ENCODE assay signal across 8 cellular contexts in genomic region chr14:50830932-50831703, GRCh38. TPM values are rescaled to one million over a fixed set of nuclear protein-coding genes. Genes with fewer than 3 reads are reported as not detected.
A peak's percentile ranks its signal among the peaks of the same experiment; 100 is the strongest.
DNase-seq lines count a peak whose midpoint lies in the region; ATAC-seq and TF ChIP-seq lines count a peak whose summit lies in the region.

Gene NIN, minus strand, starts transcription at chr14:50831162. Its CDS starts 9,106 bp downstream, at chr14:50822056.

- peak within 1 kb of the TSS; percentile 88 to 99 (median 91) for H3K27ac Mint-ChIP-seq in CD4-positive, CD25-positive, alpha-beta regulatory T cell
- peak within 1 kb of the TSS; percentile 84 for H3K27ac Mint-ChIP-seq in activated CD8-positive, alpha-beta memory T cell treated with anti-CD3 and anti-CD28 coated beads, Interleukin-2, amount 10 ng/mL, durations not matched to agents 7 days and 5 days
- peak within 1 kb of the TSS; percentile 84 for H3K27ac Mint-ChIP-seq in endothelial cell (ENCODE audit: unreplicated experiment)

- no peaks in the 10 kb centered on the region for H3K9me3 ChIP-seq in CD4-positive, CD25-positive, alpha-beta regulatory T cell (ENCODE audit: control insufficient read depth in 2 of 2, low read length in 2 of 2)

- H3K27ac ChIP-seq in CD4-positive, CD25-positive, alpha-beta regulatory T cell (ENCODE audit: insufficient read depth, low read length, poor library complexity, severe bottlenecking): peak within 1 kb of the TSS; percentile 76

- peaks cover 15 to 63% (median 52%) of the 10 kb centered on the region in 4 donors for H3K4me1 Mint-ChIP-seq in CD4-positive, CD25-positive, alpha-beta regulatory T cell
- H3K4me1 Mint-ChIP-seq in activated CD8-positive, alpha-beta memory T cell treated with anti-CD3 and anti-CD28 coated beads, Interleukin-2, amount 10 ng/mL, durations not matched to agents 7 days and 5 days: peaks cover 52% of the 10 kb centered on the region
- H3K4me1 Mint-ChIP-seq in endothelial cell (ENCODE audit: unreplicated experiment): peaks cover 31% of the 10 kb centered on the region

- no peak for TF ChIP-seq CTCF in endothelial cell (IDR thresholded peaks at IDR 0.05; ENCODE audit: unreplicated experiment)

- H3K4me1 ChIP-seq in CD4-positive, CD25-positive, alpha-beta regulatory T cell (ENCODE audit: control insufficient read depth, insufficient read depth, low read length, poor library complexity, severe bottlenecking): peaks cover 39% of the 10 kb centered on the region

- H3K27me3 Mint-ChIP-seq in CD4-positive, CD25-positive, alpha-beta regulatory T cell: peaks cover 5% of the 10 kb centered on the region
- H3K27me3 Mint-ChIP-seq in activated CD8-positive, alpha-beta memory T cell treated with anti-CD3 and anti-CD28 coated beads, Interleukin-2, amount 10 ng/mL, durations not matched to agents 7 days and 5 days: peaks cover 6% of the 10 kb centered on the region
- peaks cover 11% of the 10 kb centered on the region for H3K27me3 Mint-ChIP-seq in endothelial cell (ENCODE audit: unreplicated experiment)

- peak; percentile 61 to 84 (median 69) for DNase-seq in CD4-positive, CD25-positive, alpha-beta regulatory T cell
- DNase-seq in NOMO-1 (lab: John Stamatoyannopoulos, UW; ENCODE audit: unreplicated experiment in 2 of 2) (peak; percentile 68 to 82), endothelial cell (ENCODE audit: low spot score) (peak; percentile 81), midbrain (lab: John Stamatoyannopoulos, UW) (peak; percentile 76)
- DNase-seq in activated CD8-positive, alpha-beta memory T cell treated with anti-CD3 and anti-CD28 coated beads, Interleukin-2, amount 10 ng/mL, durations not matched to agents 7 days and 5 days: peak; percentile 79
- DNase-seq in stimulated activated CD8-positive, alpha-beta memory T cell treated with anti-CD3 and anti-CD28 coated beads, Interleukin-4, amount 100 ng/mL, for 24 hours (ENCODE audit: low read depth): peak; percentile 62

- no peaks in the 10 kb centered on the region for H3K9me3 Mint-ChIP-seq in CD4-positive, CD25-positive, alpha-beta regulatory T cell
- H3K9me3 Mint-ChIP-seq in activated CD8-positive, alpha-beta memory T cell treated with anti-CD3 and anti-CD28 coated beads, Interleukin-2, amount 10 ng/mL, durations not matched to agents 7 days and 5 days (ENCODE audit: low read depth): no peaks in the 10 kb centered on the region
- H3K9me3 Mint-ChIP-seq in endothelial cell (ENCODE audit: unreplicated experiment): no peaks in the 10 kb centered on the region

- H3K27me3 ChIP-seq in CD4-positive, CD25-positive, alpha-beta regulatory T cell (ENCODE audit: control insufficient read depth, insufficient read depth, low read length): no peaks in the 10 kb centered on the region

- H3K4me3 ChIP-seq in CD4-positive, CD25-positive, alpha-beta regulatory T cell (ENCODE audit: low read depth, low read length): peak within 1 kb of the TSS; percentile 84

- CTCF ChIA-PET in activated CD8-positive, alpha-beta memory T cell treated with anti-CD3 and anti-CD28 coated beads, Interleukin-2, amount 10 ng/mL, durations not matched to agents 7 days and 5 days (lab: Charles Lee): interaction anchor here (0.5 to 2.6 kb wide), 6 partner anchors 28 to 510 kb away, joined by 3 to 7 read pairs (median 4); no protein-coding TSS in a partner anchor

- peaks cover 5% of the 10 kb centered on the region for H3K36me3 Mint-ChIP-seq in CD4-positive, CD25-positive, alpha-beta regulatory T cell
- peaks cover 16% of the 10 kb centered on the region for H3K36me3 Mint-ChIP-seq in activated CD8-positive, alpha-beta memory T cell treated with anti-CD3 and anti-CD28 coated beads, Interleukin-2, amount 10 ng/mL, durations not matched to agents 7 days and 5 days
- H3K36me3 Mint-ChIP-seq in endothelial cell (ENCODE audit: low read depth, unreplicated experiment): peaks cover 6% of the 10 kb centered on the region

- H3K4me3 Mint-ChIP-seq in CD4-positive, CD25-positive, alpha-beta regulatory T cell: peak within 1 kb of the TSS; percentile 94 to 96 (median 96)
- H3K4me3 Mint-ChIP-seq in activated CD8-positive, alpha-beta memory T cell treated with anti-CD3 and anti-CD28 coated beads, Interleukin-2, amount 10 ng/mL, durations not matched to agents 7 days and 5 days: peak within 1 kb of the TSS; percentile 87
- H3K4me3 Mint-ChIP-seq in endothelial cell (ENCODE audit: unreplicated experiment): peak within 1 kb of the TSS; percentile 93

- H3K36me3 ChIP-seq in CD4-positive, CD25-positive, alpha-beta regulatory T cell (ENCODE audit: control insufficient read depth, insufficient read depth, low read length): no peaks in the 10 kb centered on the region

- ATAC-seq in CD4-positive, CD25-positive, alpha-beta regulatory T cell (ENCODE audit: low read depth in 2 of 2): peak; percentile 83 to 88
- ATAC-seq in GM19372 (IDR thresholded peaks at IDR 0.05; ENCODE audit: low read depth, unreplicated experiment): peak; percentile 77
- peak; percentile 79 for ATAC-seq in HG03520 (IDR thresholded peaks at IDR 0.05; ENCODE audit: unreplicated experiment)
- peak; percentile 93 for ATAC-seq in activated CD8-positive, alpha-beta memory T cell treated with anti-CD3 and anti-CD28 coated beads, Interleukin-2, amount 10 ng/mL, durations not matched to agents 7 days and 5 days

RNA-seq across cellular contexts. Expression of gene NIN, which starts in this region (rescaled TPM):
- 78.2 TPM for total RNA-seq in CD4-positive, CD25-positive, alpha-beta regulatory T cell
- polyA plus RNA-seq in CD4-positive, CD25-positive, alpha-beta regulatory T cell: 10 to 100 TPM; 17.6 to 25.4 (median 21.4) TPM
- total RNA-seq in activated CD8-positive, alpha-beta memory T cell treated with anti-CD3 and anti-CD28 coated beads, Interleukin-2, amount 10 ng/mL, durations not matched to agents 7 days and 5 days: 10 to 100 TPM; 70.8 to 71.3 TPM
- total RNA-seq in endothelial cell (ENCODE audit: unreplicated experiment): 50.0 TPM

Comparison
In these comparisons a context has a peak if more than half of its experiments do, and no peak if none do; other contexts are left out.
1. Peak in every context shown above with its lines: DNase-seq, ATAC-seq, H3K4me3 ChIP-seq and H3K27ac ChIP-seq.